In the genomic region with DNA sequence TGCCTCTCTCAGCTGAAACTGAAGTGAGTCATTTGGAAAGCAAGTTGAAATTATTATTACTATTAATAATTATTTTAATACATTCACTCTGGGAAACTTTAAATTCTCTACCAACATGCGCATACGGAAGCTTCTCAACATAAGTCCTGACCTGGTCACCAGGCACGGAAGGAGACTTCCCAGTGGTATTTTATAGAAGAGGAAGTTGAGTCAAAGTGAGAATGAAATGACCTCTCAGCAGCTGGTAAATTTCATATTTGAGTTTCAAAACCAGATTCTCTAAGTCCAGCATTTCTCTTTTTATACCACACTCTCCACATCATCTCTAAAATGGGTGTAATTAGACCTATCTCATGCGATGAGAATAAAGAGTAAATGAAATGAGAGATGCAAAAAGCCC, we compare ENCODE assay signal across 1 cellular context.
TF ChIP-seq lines count a peak whose summit lies in the region.

No MANE protein-coding gene starts in this region.

TF ChIP-seq in GM12878, 131 proteins besides CTCF, POLR2A, EP300 and RAD21 (continued from another document):
- TF ChIP-seq SUZ12 (IDR thresholded peaks at IDR 0.05; ENCODE audit: unreplicated experiment) (no peak), TARDBP (IDR thresholded peaks at IDR 0.05; ENCODE audit: borderline replicate concordance) (no peak), POLR2AphosphoS2 (IDR thresholded peaks at IDR 0.05; ENCODE audit: low read depth, low read length) (no peak)
